Comparison of ENCODE assay signal across 8 cellular contexts in the genomic region with DNA sequence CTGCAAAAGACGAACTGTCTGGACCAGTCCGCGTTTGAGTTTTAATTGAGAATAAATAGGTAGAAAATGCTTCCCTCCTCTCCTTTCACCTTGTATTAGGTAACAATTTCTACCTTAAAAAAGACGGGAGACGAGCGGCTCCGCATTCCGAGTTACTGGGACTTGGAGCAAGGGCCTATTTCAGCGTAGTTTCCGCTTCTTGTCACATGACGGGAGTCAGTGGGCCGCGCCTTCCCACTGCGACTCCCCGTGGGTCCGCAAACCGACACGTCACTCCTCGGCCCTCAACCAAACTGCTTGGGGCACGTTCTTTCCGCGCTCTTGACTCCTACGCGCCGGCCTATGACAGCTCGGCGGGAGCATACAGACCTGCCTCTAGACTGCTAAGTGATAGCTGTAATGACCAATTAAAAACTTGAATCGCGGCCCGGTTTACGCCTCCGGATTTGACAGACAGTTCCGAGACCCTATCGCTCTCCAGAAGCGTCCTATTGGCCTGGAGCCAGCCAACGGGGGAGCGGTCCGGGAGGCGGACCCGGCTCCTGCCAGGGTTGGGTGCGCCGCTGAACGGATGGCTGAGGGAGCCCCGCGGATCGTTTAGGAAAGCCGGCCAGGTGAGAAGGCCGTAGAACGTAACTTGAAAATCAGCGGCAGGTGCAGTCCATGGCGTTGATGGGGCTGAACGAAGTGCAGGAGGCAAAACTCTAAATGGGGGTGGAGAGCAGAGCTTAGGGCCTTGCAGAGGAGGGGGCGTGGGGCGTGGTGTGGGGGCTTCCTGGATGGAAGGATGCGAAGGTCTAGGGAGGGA. TPM values are rescaled to one million over a fixed set of nuclear protein-coding genes. Genes with fewer than 3 reads are reported as not detected.
A peak's percentile ranks its signal among the peaks of the same experiment; 100 is the strongest.
DNase-seq lines count a peak whose midpoint lies in the region; ATAC-seq and TF ChIP-seq lines count a peak whose summit lies in the region.

A gene (plus strand): TSS at position 548 of the 808 bp plus-strand sequence. CDS start 3,064 bp downstream, outside the sequence.

- TF ChIP-seq POLR2A in Peyer's patch (IDR thresholded peaks at IDR 0.05) = peak; percentile 79 to 90

- peak within 1 kb of the TSS; percentile 76 for H3K4me2 ChIP-seq in KMS-11

- H3K36me3 ChIP-seq in KMS-11 (ENCODE audit: insufficient read depth) = no peaks in the 10 kb centered on the region
- H3K36me3 ChIP-seq in Peyer's patch = peaks cover 0 to 13% (median 0%) of the 10 kb centered on the region in 3 donors
- H3K36me3 ChIP-seq in esophagus (ENCODE audit: control insufficient read depth in 2 of 2, insufficient read depth in 2 of 2, low read length in 1 of 2) = no peaks in the 10 kb centered on the region
- H3K36me3 ChIP-seq in mucosa of stomach (ENCODE audit: control insufficient read depth, insufficient read depth, low read length) = no peaks in the 10 kb centered on the region

- 0% methylated on average over 55 of the region's 55 CpGs for WGBS in esophagus, 2 donors

- H3K79me2 ChIP-seq in KMS-11 (ENCODE audit: insufficient read depth, low read depth) = peaks cover 41% of the 10 kb centered on the region

- no peaks in the 10 kb centered on the region for H4K20me1 ChIP-seq in KMS-11 (ENCODE audit: insufficient read depth)

- ATAC-seq in GM21737 (IDR thresholded peaks at IDR 0.05; ENCODE audit: unreplicated experiment) = peak; percentile 96

- H3K9ac ChIP-seq in KMS-11 = peak within 1 kb of the TSS; percentile 84
- peak within 1 kb of the TSS; percentile 89 for H3K9ac ChIP-seq in mucosa of stomach (ENCODE audit: low read length)

- H3K27ac ChIP-seq in KMS-11 (peak within 1 kb of the TSS; percentile 90), Peyer's patch (peak within 1 kb of the TSS; percentile 96 to 100 (median 98)), esophagus (ENCODE audit: low read depth in 2 of 2, low read length in 1 of 2) (peak within 1 kb of the TSS; percentile 97 to 100)

- H2AFZ ChIP-seq in KMS-11 (ENCODE audit: low read depth) = peak within 1 kb of the TSS; percentile 73

- DNase-seq in DMS53 treated with DMSO at 0.1 percent for 48 hours (lab: John Stamatoyannopoulos, UW; ENCODE audit: unreplicated experiment) = peak; percentile 99
- peak; percentile 98 to 100 (median 99) for DNase-seq in Peyer's patch
- peak; percentile 99 for DNase-seq in activated T-cell treated with anti-CD3 and anti-CD28 coated beads, Interleukin-2, amount 50 U/mL, for 48 hours
- peak; percentile 95 to 97 for DNase-seq in stimulated activated CD8-positive, alpha-beta memory T cell treated with anti-CD3 and anti-CD28 coated beads, Interleukin-7, amount 100 ng/mL, for 1 hour (ENCODE audit: low read depth in 2 of 2)

- H3K4me1 ChIP-seq in KMS-11 (ENCODE audit: low read depth, poor library complexity, severe bottlenecking) (peaks cover 29% of the 10 kb centered on the region), Peyer's patch (peaks cover 0 to 30% (median 3%) of the 10 kb centered on the region in 4 donors), esophagus (ENCODE audit: control insufficient read depth in 2 of 2, insufficient read depth in 2 of 2, low read length in 1 of 2) (no peaks in the 10 kb centered on the region), mucosa of stomach (ENCODE audit: control insufficient read depth, insufficient read depth, low read length) (peaks cover 10% of the 10 kb centered on the region)

- H3K4me3 ChIP-seq in KMS-11 (IDR thresholded peaks at IDR 0.05; ENCODE audit: insufficient read depth, low read depth, low read length) = no peak within 1 kb of the TSS
- peak within 1 kb of the TSS; percentile 76 to 98 (median 85) for H3K4me3 ChIP-seq in Peyer's patch
- peak within 1 kb of the TSS; percentile 87 to 91 for H3K4me3 ChIP-seq in esophagus (ENCODE audit: low read depth in 1 of 2, low read length in 2 of 2)
- peak within 1 kb of the TSS; percentile 83 for H3K4me3 ChIP-seq in mucosa of stomach (ENCODE audit: low read length)

- H3K27me3 ChIP-seq in KMS-11 (ENCODE audit: insufficient read depth, low read depth) (no peaks in the 10 kb centered on the region), Peyer's patch (no peaks in the 10 kb centered on the region), esophagus (ENCODE audit: control insufficient read depth in 1 of 2, insufficient read depth in 2 of 2, low read length in 2 of 2) (no peaks in the 10 kb centered on the region), mucosa of stomach (ENCODE audit: control insufficient read depth, insufficient read depth, low read length) (no peaks in the 10 kb centered on the region)

- H3K9me3 ChIP-seq in Peyer's patch (no peaks in the 10 kb centered on the region), esophagus (ENCODE audit: control insufficient read depth in 2 of 2, insufficient read depth in 1 of 2, low read depth in 1 of 2, low read length in 1 of 2) (no peaks in the 10 kb centered on the region), mucosa of stomach (ENCODE audit: control insufficient read depth, low read length) (no peaks in the 10 kb centered on the region)

- no peak for TF ChIP-seq CTCF in KMS-11 (conservative IDR thresholded peaks at IDR 0.05; ENCODE audit: low read depth, low read length)
- no peak for TF ChIP-seq CTCF in Peyer's patch (IDR thresholded peaks at IDR 0.05)

RNA-seq across cellular contexts. Expression of the gene that starts here (rescaled TPM):
- total RNA-seq in Peyer's patch = 10 to 100 TPM; 36.3 to 73.1 (median 50.1) TPM
- 10 to 100 TPM; 19.1 to 38.6 TPM for polyA plus RNA-seq in esophagus
